Comparison of ENCODE assay signal across 34 cellular contexts in the genomic region with DNA sequence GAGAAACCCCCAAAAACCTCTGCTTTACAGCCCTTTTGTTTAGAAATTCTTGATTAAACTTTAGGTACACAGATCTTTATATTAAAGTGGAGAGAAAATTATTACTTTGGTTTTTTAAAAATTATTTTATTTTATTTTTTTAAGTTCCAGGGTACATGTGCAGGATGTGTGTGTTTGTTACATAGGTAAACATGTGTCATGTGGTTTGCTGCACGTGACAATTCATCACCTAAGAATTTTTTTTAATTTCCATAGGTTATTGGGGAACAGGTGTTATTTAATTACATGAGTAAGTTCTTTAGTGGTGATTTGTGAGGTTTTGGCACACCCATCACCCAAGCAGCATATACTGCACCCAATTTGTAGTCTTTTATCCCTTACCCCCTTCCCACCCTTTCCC.
"Had no signal": no experiment of that assay in that cellular context is flagged by ENCODE, and none has a peak within 500 bp of the region (broad histone marks: within the 10 kb centered on the region; RNA-seq: fewer than 3 reads in every experiment).

No MANE protein-coding gene starts in this region.

- H3K36me3 ChIP-seq: MG63 had no signal

- H3K9me3 ChIP-seq: MG63 had no signal

- H3K27me3 ChIP-seq: MG63 had no signal

- H3K4me3 ChIP-seq: MG63 had no signal

- DNase-seq: Karpas-422, Kasumi-1, MG63, MM.1S, MV-4-11, NCI-H1048, NCI-H1092, NCI-H1092 treated with DMSO at 0.1 percent for 48 hours, NCI-H1105, NCI-H1105 treated with DMSO at 0.1 percent for 48 hours, NCI-H1417, NCI-H1417 treated with DMSO at 0.1 percent for 48 hours, NCI-H1436, NCI-H1436 treated with DMSO at 0.1 percent for 48 hours, NCI-H146, NCI-H1694, NCI-H1694 treated with DMSO at 0.1 percent for 48 hours, NCI-H187, NCI-H187 treated with DMSO at 0.1 percent for 48 hours, NCI-H1930, NCI-H2029, NCI-H2029 treated with DMSO at 0.1 percent for 48 hours, NCI-H2081, NCI-H2081 treated with DMSO at 0.1 percent for 48 hours, NCI-H2107, NCI-H2171, NCI-H2171 treated with DMSO at 0.1 percent for 48 hours, NCI-H2227 treated with DMSO at 0.1 percent for 48 hours, NCI-H226, NCI-H345, NCI-H446, NCI-H446 treated with DMSO at 0.1 percent for 48 hours, NCI-H510A, NCI-H510A treated with DMSO at 0.1 percent for 48 hours had no signal
